ENCODE assay signal across 14 cellular contexts in genomic region chr22:31615481-31615840, GRCh38. TPM values are rescaled to one million over a fixed set of nuclear protein-coding genes. Genes with fewer than 3 reads are reported as not detected.
DNase-seq lines count a peak whose midpoint lies in the region; ATAC-seq and TF ChIP-seq lines count a peak whose summit lies in the region.
"Had no signal": no experiment of that assay in that cellular context is flagged by ENCODE, and none has a peak within 500 bp of the region (broad histone marks: within the 10 kb centered on the region; RNA-seq: fewer than 3 reads in every experiment).

No MANE protein-coding gene starts in this region.

- peaks cover 31% of the 10 kb centered on the region for H4K20me1 ChIP-seq in OCI-LY3 (ENCODE audit: insufficient read depth, low read length)

- peak overlapping the region; percentile 89 for H3K27ac Mint-ChIP-seq in activated T-cell treated with anti-CD3 and anti-CD28 coated beads, Interleukin-2, amount 50 U/mL, for 24 hours
- peak overlapping the region; percentile 20 for H3K27ac Mint-ChIP-seq in osteocyte (ENCODE audit: unreplicated experiment)

- DNase-seq in activated T-cell treated with anti-CD3 and anti-CD28 coated beads, Interleukin-2, amount 50 U/mL, for 24 hours = no peak
- no peak for DNase-seq in activated T-cell treated with anti-CD3 and anti-CD28 coated beads, Interleukin-2, amount 50 U/mL, for 1 hour
- no peak for DNase-seq in osteocyte (ENCODE audit: extremely low spot score, unreplicated experiment)
- DNase-seq: NCI-H526 treated with DMSO at 0.1 percent for 48 hours, RPMI8226 had no signal

- H3K4me3 Mint-ChIP-seq in activated T-cell treated with anti-CD3 and anti-CD28 coated beads, Interleukin-2, amount 50 U/mL, for 24 hours = no peak overlapping the region
- H3K4me3 Mint-ChIP-seq in osteocyte (ENCODE audit: unreplicated experiment) = no peak overlapping the region

- H3K27me3 Mint-ChIP-seq in activated T-cell treated with anti-CD3 and anti-CD28 coated beads, Interleukin-2, amount 50 U/mL, for 24 hours = no peaks in the 10 kb centered on the region
- no peaks in the 10 kb centered on the region for H3K27me3 Mint-ChIP-seq in osteocyte (ENCODE audit: unreplicated experiment)

- H3K79me2 ChIP-seq in OCI-LY3 (ENCODE audit: low read length) = no peaks in the 10 kb centered on the region

- peaks cover 30% of the 10 kb centered on the region for H3K4me1 Mint-ChIP-seq in activated T-cell treated with anti-CD3 and anti-CD28 coated beads, Interleukin-2, amount 50 U/mL, for 24 hours (ENCODE audit: low read depth)
- peaks cover 4% of the 10 kb centered on the region for H3K4me1 Mint-ChIP-seq in osteocyte (ENCODE audit: unreplicated experiment)

- no peak overlapping the region for H2AFZ ChIP-seq in OCI-LY3 (ENCODE audit: low read depth, low read length)

- H3K27me3 ChIP-seq in OCI-LY3 (ENCODE audit: low read depth, low read length) = no peaks in the 10 kb centered on the region
- no peaks in the 10 kb centered on the region for H3K27me3 ChIP-seq in ectodermal cell (ENCODE audit: control insufficient read depth, insufficient read depth, low read length, poor library complexity, severe bottlenecking)
- H3K27me3 ChIP-seq: breast epithelium, heart left ventricle, pancreas had no signal

- H3K9ac ChIP-seq in OCI-LY3 (ENCODE audit: low read length) = peak overlapping the region; percentile 12; the same call in 1 of the 2 replicates

- H3K36me3 ChIP-seq in OCI-LY3 (replicated peaks; ENCODE audit: low read depth, low read length) (peaks cover 58% of the 10 kb centered on the region), ectodermal cell (ENCODE audit: control insufficient read depth, insufficient read depth, low read length) (peaks cover 6% of the 10 kb centered on the region)

- TF ChIP-seq CTCF in OCI-LY3 (IDR thresholded peaks at IDR 0.05; ENCODE audit: low read depth, low read length) (no peak), osteocyte (IDR thresholded peaks at IDR 0.05) (no peak)

- ATAC-seq in HG03175 (IDR thresholded peaks at IDR 0.05; ENCODE audit: unreplicated experiment) (no peak), GM21576 (IDR thresholded peaks at IDR 0.05; ENCODE audit: unreplicated experiment) (no peak), GM21390 (IDR thresholded peaks at IDR 0.05; ENCODE audit: unreplicated experiment) (no peak)
- ATAC-seq: left lobe of liver had no signal

- H3K9me3 ChIP-seq in OCI-LY3 (ENCODE audit: insufficient read depth, low read length) (no peaks in the 10 kb centered on the region), ectodermal cell (ENCODE audit: control insufficient read depth, low read length) (no peaks in the 10 kb centered on the region)
- H3K9me3 ChIP-seq: breast epithelium, heart left ventricle, pancreas had no signal

- no peaks in the 10 kb centered on the region for H3K9me3 Mint-ChIP-seq in activated T-cell treated with anti-CD3 and anti-CD28 coated beads, Interleukin-2, amount 50 U/mL, for 24 hours
- no peaks in the 10 kb centered on the region for H3K9me3 Mint-ChIP-seq in osteocyte (ENCODE audit: unreplicated experiment)

- H3K27ac ChIP-seq in OCI-LY3 (ENCODE audit: low read length) (peak overlapping the region; percentile 51), ectodermal cell (ENCODE audit: insufficient read depth, low read depth, low read length, poor library complexity, severe bottlenecking) (peak overlapping the region; percentile 13)
- H3K27ac ChIP-seq: pancreas had no signal

- H3K4me3 ChIP-seq in OCI-LY3 (ENCODE audit: low read length) (no peak overlapping the region), ectodermal cell (ENCODE audit: insufficient read depth, low read depth, low read length) (no peak overlapping the region)
- H3K4me3 ChIP-seq: breast epithelium, heart left ventricle, pancreas had no signal

- peak overlapping the region; percentile 72; the same call in 1 of the 2 replicates for H3K4me2 ChIP-seq in OCI-LY3 (ENCODE audit: low read length)

- 91 to 92% methylated on average over 4 of the region's 4 CpGs for WGBS in ectodermal cell, 2 experiments

- H3K36me3 Mint-ChIP-seq in activated T-cell treated with anti-CD3 and anti-CD28 coated beads, Interleukin-2, amount 50 U/mL, for 24 hours (ENCODE audit: low read depth) = peaks cover 86% of the 10 kb centered on the region
- peaks cover 9% of the 10 kb centered on the region for H3K36me3 Mint-ChIP-seq in osteocyte (ENCODE audit: unreplicated experiment)

- H3K4me1 ChIP-seq in OCI-LY3 (ENCODE audit: low read length) (peaks cover 37% of the 10 kb centered on the region), ectodermal cell (ENCODE audit: control insufficient read depth, insufficient read depth, low read length) (no peaks in the 10 kb centered on the region)
- H3K4me1 ChIP-seq: pancreas had no signal

RNA-seq across cellular contexts. Expression of gene PISD, which starts 46.6 kb away (rescaled TPM):
- polyA plus RNA-seq in ectodermal cell (2013, experiment 1 of 4) = 35.6 TPM
- polyA plus RNA-seq in ectodermal cell (2013, experiment 2 of 4) = 34.5 TPM
- 25.7 TPM for polyA plus RNA-seq in ectodermal cell (2013, experiment 3 of 4)
- polyA plus RNA-seq in ectodermal cell (2013, experiment 4 of 4) = 30.3 TPM
- 32.9 and 36.2 TPM in 2 replicates for total RNA-seq in osteocyte
